Comparison of ENCODE assay signal across 1 cellular context in the genomic region with DNA sequence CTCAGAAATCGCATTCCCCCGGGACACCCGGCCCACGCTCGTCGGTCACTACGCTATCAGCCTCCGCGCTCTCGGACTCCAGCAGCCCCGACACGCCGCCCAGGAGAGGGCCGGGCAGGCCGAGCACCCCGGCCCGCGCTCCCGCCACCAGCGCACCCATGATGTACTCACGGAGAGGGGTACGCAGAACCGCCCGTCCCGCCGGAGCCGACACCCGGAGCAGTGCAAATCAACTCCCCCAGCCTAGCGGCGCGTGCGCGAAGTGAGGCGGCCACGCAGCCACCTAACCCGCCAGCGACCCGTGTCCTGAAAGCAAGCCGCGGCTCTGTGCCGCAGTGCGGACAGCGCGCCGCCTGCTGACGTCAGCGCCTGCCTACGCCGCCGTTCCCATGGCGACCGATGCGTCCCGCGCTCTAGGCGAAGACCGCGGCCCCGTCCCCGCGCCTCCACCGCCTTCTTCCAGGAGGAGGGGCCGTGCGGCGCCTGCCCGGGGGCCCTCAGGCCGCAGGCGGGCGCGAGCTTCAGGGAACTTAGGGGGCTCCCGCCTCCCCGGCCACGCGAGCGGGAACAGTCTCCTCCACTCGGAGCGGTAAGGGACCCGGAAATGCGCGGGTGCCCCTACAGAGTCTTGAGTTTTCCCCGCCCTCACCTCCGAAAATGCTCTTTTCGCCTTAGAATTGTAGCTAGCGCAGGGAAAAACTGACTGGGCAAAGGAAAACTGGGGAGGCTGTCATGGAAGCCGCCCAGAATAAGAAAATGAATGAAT.
TF ChIP-seq lines count a peak whose summit lies in the region.

Gene AHI1, minus strand, starts transcription at position 329 of the 766 bp plus-strand sequence. CDS start 5,503 bp downstream, outside the sequence.

TF ChIP-seq in HCT116, 20 proteins besides CTCF, POLR2A, EP300 and RAD21 (continued from another document):
- TF ChIP-seq, protein P1, sequence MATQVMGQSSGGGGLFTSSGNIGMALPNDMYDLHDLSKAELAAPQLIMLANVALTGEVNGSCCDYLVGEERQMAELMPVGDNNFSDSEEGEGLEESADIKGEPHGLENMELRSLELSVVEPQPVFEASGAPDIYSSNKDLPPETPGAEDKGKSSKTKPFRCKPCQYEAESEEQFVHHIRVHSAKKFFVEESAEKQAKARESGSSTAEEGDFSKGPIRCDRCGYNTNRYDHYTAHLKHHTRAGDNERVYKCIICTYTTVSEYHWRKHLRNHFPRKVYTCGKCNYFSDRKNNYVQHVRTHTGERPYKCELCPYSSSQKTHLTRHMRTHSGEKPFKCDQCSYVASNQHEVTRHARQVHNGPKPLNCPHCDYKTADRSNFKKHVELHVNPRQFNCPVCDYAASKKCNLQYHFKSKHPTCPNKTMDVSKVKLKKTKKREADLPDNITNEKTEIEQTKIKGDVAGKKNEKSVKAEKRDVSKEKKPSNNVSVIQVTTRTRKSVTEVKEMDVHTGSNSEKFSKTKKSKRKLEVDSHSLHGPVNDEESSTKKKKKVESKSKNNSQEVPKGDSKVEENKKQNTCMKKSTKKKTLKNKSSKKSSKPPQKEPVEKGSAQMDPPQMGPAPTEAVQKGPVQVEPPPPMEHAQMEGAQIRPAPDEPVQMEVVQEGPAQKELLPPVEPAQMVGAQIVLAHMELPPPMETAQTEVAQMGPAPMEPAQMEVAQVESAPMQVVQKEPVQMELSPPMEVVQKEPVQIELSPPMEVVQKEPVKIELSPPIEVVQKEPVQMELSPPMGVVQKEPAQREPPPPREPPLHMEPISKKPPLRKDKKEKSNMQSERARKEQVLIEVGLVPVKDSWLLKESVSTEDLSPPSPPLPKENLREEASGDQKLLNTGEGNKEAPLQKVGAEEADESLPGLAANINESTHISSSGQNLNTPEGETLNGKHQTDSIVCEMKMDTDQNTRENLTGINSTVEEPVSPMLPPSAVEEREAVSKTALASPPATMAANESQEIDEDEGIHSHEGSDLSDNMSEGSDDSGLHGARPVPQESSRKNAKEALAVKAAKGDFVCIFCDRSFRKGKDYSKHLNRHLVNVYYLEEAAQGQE (IDR thresholded peaks at IDR 0.05; ENCODE audit: low read depth): no peak
- TF ChIP-seq YY1 (IDR thresholded peaks at IDR 0.05; ENCODE audit: extremely low read depth, insufficient replicate concordance, low read depth, low read length): peak; percentile 56
- no peak for TF ChIP-seq EZH2phosphoT487 (IDR thresholded peaks at IDR 0.05; ENCODE audit: borderline replicate concordance)
- no peak for TF ChIP-seq ZNF274 (IDR thresholded peaks at IDR 0.05; ENCODE audit: low read depth, low read length)
- TF ChIP-seq ELF1 (IDR thresholded peaks at IDR 0.05; ENCODE audit: borderline replicate concordance, low read depth): peak; percentile 58
- TF ChIP-seq POLR2AphosphoS5 (IDR thresholded peaks at IDR 0.05; ENCODE audit: low read depth, low read length): peak; percentile 94
